1 cellular context compared by ENCODE assay signal in genomic region chr13:44301639-44302015, GRCh38.
TF ChIP-seq lines count a peak whose summit lies in the region.

No MANE protein-coding gene starts in this region.

TF ChIP-seq in IMR-90, 13 proteins besides CTCF, POLR2A, EP300 and RAD21:
- TF ChIP-seq MAZ (IDR thresholded peaks at IDR 0.05; ENCODE audit: borderline replicate concordance, low read depth, low read length) = no peak
- no peak for TF ChIP-seq RFX5 (IDR thresholded peaks at IDR 0.05; ENCODE audit: low read depth, low read length)
- no peak for TF ChIP-seq SMC3 (IDR thresholded peaks at IDR 0.05; ENCODE audit: low read depth, low read length)
- no peak for TF ChIP-seq FOS (IDR thresholded peaks at IDR 0.05; ENCODE audit: low read depth, low read length)
- no peak for TF ChIP-seq MXI1 (IDR thresholded peaks at IDR 0.05; ENCODE audit: borderline replicate concordance, low read depth, low read length)
- no peak for TF ChIP-seq MAFK (IDR thresholded peaks at IDR 0.05; ENCODE audit: low read depth, low read length)
- no peak for TF ChIP-seq ELK1 (IDR thresholded peaks at IDR 0.05; ENCODE audit: borderline replicate concordance, low read depth, low read length)
- no peak for TF ChIP-seq CEBPB (IDR thresholded peaks at IDR 0.05; ENCODE audit: low read depth, low read length)
- TF ChIP-seq NFE2L2 (IDR thresholded peaks at IDR 0.05; ENCODE audit: low read depth, low read length) = no peak
- no peak for TF ChIP-seq USF2 (IDR thresholded peaks at IDR 0.05; ENCODE audit: low read depth, low read length)
- no peak for TF ChIP-seq CHD1 (IDR thresholded peaks at IDR 0.05; ENCODE audit: low read depth, low read length)
- TF ChIP-seq RCOR1 (IDR thresholded peaks at IDR 0.05; ENCODE audit: insufficient replicate concordance, low read length) = no peak
- TF ChIP-seq BHLHE40 (IDR thresholded peaks at IDR 0.05; ENCODE audit: low read depth, low read length) = no peak
